Comparison of ENCODE assay signal across 19 cellular contexts in genomic region chr5:147552897-147553296, GRCh38. TPM values are rescaled to one million over a fixed set of nuclear protein-coding genes. Genes with fewer than 3 reads are reported as not detected.
"Had no signal": no experiment of that assay in that cellular context is flagged by ENCODE, and none has a peak within 500 bp of the region (broad histone marks: within the 10 kb centered on the region; RNA-seq: fewer than 3 reads in every experiment).

No MANE protein-coding gene starts in this region.

- DNase-seq: activated B cell treated with CpG ODN at 0.5 μM for 24 hours; activated CD4-positive, alpha-beta T cell treated with anti-CD3 and anti-CD28 coated beads for 4 hours; activated CD8-positive, alpha-beta T cell treated with anti-CD3 and anti-CD28 coated beads for 36 hours; activated naive CD4-positive, alpha-beta T cell treated with anti-CD3 and anti-CD28 coated beads, Interleukin-2, amount 10 ng/mL, durations not matched to agents 7 days and 5 days; activated naive CD8-positive, alpha-beta T cell treated with anti-CD3 and anti-CD28 coated beads, Interleukin-2, amount 50 U/mL, for 24 hours; activated T-cell treated with anti-CD3 and anti-CD28 coated beads, Interleukin-2, amount 50 U/mL, for 1 hour; anterior cingulate cortex; erythroblast; gastrocnemius medialis; heart left ventricle; mesenchymal stem cell; natural killer cell; retina; T-cell; upper lobe of right lung had no signal

- H3K27me3 Mint-ChIP-seq: activated B cell treated with CpG ODN at 0.5 μM for 24 hours; activated naive CD4-positive, alpha-beta T cell treated with anti-CD3 and anti-CD28 coated beads, Interleukin-2, amount 10 ng/mL, durations not matched to agents 7 days and 5 days had no signal

- H3K27me3 ChIP-seq: gastrocnemius medialis, heart left ventricle, suprapubic skin, upper lobe of right lung had no signal

- H3K9me3 ChIP-seq: gastrocnemius medialis, suprapubic skin, upper lobe of right lung had no signal

- H3K4me3 ChIP-seq: gastrocnemius medialis, SK-N-MC, skin epidermis, suprapubic skin, upper lobe of right lung had no signal

- H3K4me3 Mint-ChIP-seq: activated B cell treated with CpG ODN at 0.5 μM for 24 hours; activated CD8-positive, alpha-beta T cell treated with anti-CD3 and anti-CD28 coated beads for 36 hours; activated naive CD4-positive, alpha-beta T cell treated with anti-CD3 and anti-CD28 coated beads, Interleukin-2, amount 10 ng/mL, durations not matched to agents 7 days and 5 days; activated naive CD8-positive, alpha-beta T cell treated with anti-CD3 and anti-CD28 coated beads, Interleukin-2, amount 50 U/mL, for 24 hours; natural killer cell; stimulated activated naive CD8-positive, alpha-beta T cell treated with anti-CD3 and anti-CD28 coated beads, Interleukin-15, Interleukin-2, amounts not matched to agents 100 ng/mL and 50 ng/mL, for 24 hours; T-cell had no signal

- H3K27ac Mint-ChIP-seq: activated B cell treated with CpG ODN at 0.5 μM for 24 hours; activated CD8-positive, alpha-beta T cell treated with anti-CD3 and anti-CD28 coated beads for 36 hours; activated naive CD4-positive, alpha-beta T cell treated with anti-CD3 and anti-CD28 coated beads, Interleukin-2, amount 10 ng/mL, durations not matched to agents 7 days and 5 days; activated naive CD8-positive, alpha-beta T cell treated with anti-CD3 and anti-CD28 coated beads, Interleukin-2, amount 50 U/mL, for 24 hours; natural killer cell; stimulated activated naive CD8-positive, alpha-beta T cell treated with anti-CD3 and anti-CD28 coated beads, Interleukin-15, Interleukin-2, amounts not matched to agents 100 ng/mL and 50 ng/mL, for 24 hours; T-cell had no signal

- H3K4me1 Mint-ChIP-seq: activated B cell treated with CpG ODN at 0.5 μM for 24 hours; activated naive CD4-positive, alpha-beta T cell treated with anti-CD3 and anti-CD28 coated beads, Interleukin-2, amount 10 ng/mL, durations not matched to agents 7 days and 5 days; activated naive CD8-positive, alpha-beta T cell treated with anti-CD3 and anti-CD28 coated beads, Interleukin-2, amount 50 U/mL, for 24 hours; natural killer cell; T-cell had no signal

- H3K27ac ChIP-seq: SK-N-MC had no signal

- ATAC-seq: activated CD8-positive, alpha-beta T cell treated with anti-CD3 and anti-CD28 coated beads for 36 hours; activated naive CD8-positive, alpha-beta T cell treated with anti-CD3 and anti-CD28 coated beads, Interleukin-2, amount 50 U/mL, for 24 hours; gastrocnemius medialis; heart left ventricle; natural killer cell; T-cell; upper lobe of right lung had no signal

- H3K9me3 Mint-ChIP-seq: activated CD8-positive, alpha-beta T cell treated with anti-CD3 and anti-CD28 coated beads for 36 hours; stimulated activated naive CD8-positive, alpha-beta T cell treated with anti-CD3 and anti-CD28 coated beads, Interleukin-15, Interleukin-2, amounts not matched to agents 100 ng/mL and 50 ng/mL, for 24 hours had no signal

- H3K36me3 ChIP-seq: gastrocnemius medialis, heart left ventricle, suprapubic skin, upper lobe of right lung had no signal

- H3K36me3 Mint-ChIP-seq: activated naive CD4-positive, alpha-beta T cell treated with anti-CD3 and anti-CD28 coated beads, Interleukin-2, amount 10 ng/mL, durations not matched to agents 7 days and 5 days; natural killer cell; T-cell had no signal

RNA-seq across cellular contexts. Expression of gene DPYSL3, which starts 43.0 kb away (rescaled TPM):
- total RNA-seq: activated B cell treated with CpG ODN at 0.5 μM for 24 hours, natural killer cell had no signal
